In genomic region chr2:110114007-110114591, GRCh38 we compare ENCODE assay signal across 10 cellular contexts. TPM values are rescaled to one million over a fixed set of nuclear protein-coding genes. Genes with fewer than 3 reads are reported as not detected.
DNase-seq lines count a peak whose midpoint lies in the region; ATAC-seq and TF ChIP-seq lines count a peak whose summit lies in the region.
"Had no signal": no experiment of that assay in that cellular context is flagged by ENCODE, and none has a peak within 500 bp of the region (broad histone marks: within the 10 kb centered on the region; RNA-seq: fewer than 3 reads in every experiment).

No MANE protein-coding gene starts in this region.

- H3K27me3 Mint-ChIP-seq in chondrocyte (ENCODE audit: low read depth): peaks cover 16% of the 10 kb centered on the region
- H3K27me3 Mint-ChIP-seq in mesothelial cell of epicardium (ENCODE audit: low read depth): peaks cover 89% of the 10 kb centered on the region

- peaks cover 20% of the 10 kb centered on the region for H3K4me1 Mint-ChIP-seq in chondrocyte (ENCODE audit: low read depth)
- peaks cover 13% of the 10 kb centered on the region for H3K4me1 Mint-ChIP-seq in mesothelial cell of epicardium

- DNase-seq in Caki2 (ENCODE audit: low read depth): peak; percentile 77
- DNase-seq in NCI-H2029 treated with DMSO at 0.1 percent for 48 hours (lab: John Stamatoyannopoulos, UW): peak; percentile 40
- no peak for DNase-seq in chondrocyte (ENCODE audit: low spot score)
- peak; percentile 67 for DNase-seq in mucosa of gallbladder (ENCODE audit: low spot score)
- DNase-seq in mesothelial cell of epicardium (ENCODE audit: low spot score in 2 of 2, unreplicated experiment in 2 of 2): no peak
- no peak for DNase-seq in HUDEP-2 (lab: John Stamatoyannopoulos, UW; ENCODE audit: unreplicated experiment in 76 of 76)

- no peak overlapping the region for H3K4me3 Mint-ChIP-seq in chondrocyte (ENCODE audit: unreplicated experiment)
- no peak overlapping the region for H3K4me3 Mint-ChIP-seq in mesothelial cell of epicardium

- ATAC-seq in HG03097 (IDR thresholded peaks at IDR 0.05; ENCODE audit: low FRiP score, unreplicated experiment): no peak
- ATAC-seq in HG03159 (IDR thresholded peaks at IDR 0.05; ENCODE audit: unreplicated experiment): no peak

- TF ChIP-seq CTCF in chondrocyte (IDR thresholded peaks at IDR 0.05): peak; percentile 44
- no peak for TF ChIP-seq CTCF in mesothelial cell of epicardium (IDR thresholded peaks at IDR 0.05; ENCODE audit: unreplicated experiment)

- H3K27ac Mint-ChIP-seq in chondrocyte (ENCODE audit: unreplicated experiment): no peak overlapping the region
- no peak overlapping the region for H3K27ac Mint-ChIP-seq in mesothelial cell of epicardium
- H3K27ac Mint-ChIP-seq: neural progenitor cell had no signal

- in situ Hi-C loops in Caki2 (cut with HindIII; ENCODE audit: low pct_unique_long_range_greater_than_20kb, low sequenced_read_pairs): no loop called here

- H3K36me3 Mint-ChIP-seq in chondrocyte (ENCODE audit: low read depth) (peaks cover 11% of the 10 kb centered on the region), mesothelial cell of epicardium (peaks cover 3% of the 10 kb centered on the region)
- H3K36me3 Mint-ChIP-seq: brain, neural progenitor cell had no signal

- H3K9me3 Mint-ChIP-seq in chondrocyte (ENCODE audit: low read depth) (peaks cover 9% of the 10 kb centered on the region), mesothelial cell of epicardium (peaks cover 36% of the 10 kb centered on the region)

RNA-seq across cellular contexts. Expression of gene MALL, which starts 1.5 kb away (rescaled TPM):
- total RNA-seq in Caki2 (2014; rRNA removed; shearing (Covaris generic); ENCODE audit: low replicate concordance): 49.4 and 61.6 TPM in 2 replicates
- total RNA-seq in chondrocyte: 0.60 to 0.85 TPM (median 0.82 TPM) in 3 replicates
- 43.7 TPM for total RNA-seq in mucosa of gallbladder
- total RNA-seq in mesothelial cell of epicardium: 4.8 to 5.4 TPM (median 4.9 TPM) in 3 replicates

Comparison
In these comparisons a context has a peak if more than half of its experiments do, and no peak if none do; other contexts are left out.
1. DNase-seq: peak in Caki2 (single experiment), NCI-H2029 treated with DMSO at 0.1 percent for 48 hours (single experiment) and mucosa of gallbladder (single experiment); none in chondrocyte (single experiment), mesothelial cell of epicardium (0 of 2) and HUDEP-2 (0 of 76).